Comparison of ENCODE assay signal across 27 cellular contexts in genomic region chr11:19879309-19880087, GRCh38.
DNase-seq lines count a peak whose midpoint lies in the region; ATAC-seq and TF ChIP-seq lines count a peak whose summit lies in the region.
"Had no signal": no experiment of that assay in that cellular context is flagged by ENCODE, and none has a peak within 500 bp of the region (broad histone marks: within the 10 kb centered on the region; RNA-seq: fewer than 3 reads in every experiment).

No MANE protein-coding gene starts in this region.

- no peak overlapping the region for H3K27ac Mint-ChIP-seq in activated naive CD4-positive, alpha-beta T cell treated with anti-CD3 and anti-CD28 coated beads, Interleukin-2, amount 50 U/mL, for 72 hours
- H3K27ac Mint-ChIP-seq: activated naive CD8-positive, alpha-beta T cell treated with anti-CD3 and anti-CD28 coated beads for 36 hours; CD8-positive, alpha-beta memory T cell; endodermal cell had no signal

- no peak overlapping the region for H3K4me3 ChIP-seq in heart left ventricle
- H3K4me3 ChIP-seq in ovary: no peak overlapping the region
- H3K4me3 ChIP-seq: cardiac muscle cell, esophagus muscularis mucosa, GM12878, hepatocyte, SJCRH30, transverse colon had no signal

- TF ChIP-seq CTCF in heart left ventricle (IDR thresholded peaks at IDR 0.05) (no peak), ovary (IDR thresholded peaks at IDR 0.05) (no peak)

- peak overlapping the region in 1 of 12 donors; percentile 5 for H3K27ac ChIP-seq in heart left ventricle
- no peak overlapping the region for H3K27ac ChIP-seq in ovary
- H3K27ac ChIP-seq: cardiac muscle cell, esophagus muscularis mucosa, foreskin keratinocyte, hepatocyte, SJCRH30, transverse colon, VCaP had no signal

- no peaks in the 10 kb centered on the region for H3K36me3 Mint-ChIP-seq in activated naive CD4-positive, alpha-beta T cell treated with anti-CD3 and anti-CD28 coated beads, Interleukin-2, amount 50 U/mL, for 72 hours
- H3K36me3 Mint-ChIP-seq: activated naive CD8-positive, alpha-beta T cell treated with anti-CD3 and anti-CD28 coated beads for 36 hours; CD8-positive, alpha-beta memory T cell had no signal

- peak; percentile 89 to 91 (median 90) for ATAC-seq in heart left ventricle
- ATAC-seq in activated naive CD4-positive, alpha-beta T cell treated with anti-CD3 and anti-CD28 coated beads, Interleukin-2, amount 50 U/mL, for 72 hours: no peak
- ATAC-seq: foreskin keratinocyte had no signal

- no peaks in the 10 kb centered on the region for H3K9me3 Mint-ChIP-seq in activated naive CD4-positive, alpha-beta T cell treated with anti-CD3 and anti-CD28 coated beads, Interleukin-2, amount 50 U/mL, for 72 hours
- H3K9me3 Mint-ChIP-seq: activated naive CD8-positive, alpha-beta T cell treated with anti-CD3 and anti-CD28 coated beads for 36 hours; CD8-positive, alpha-beta memory T cell; endodermal cell; IgD-negative memory B cell had no signal

- TF ChIP-seq EP300 in ovary (IDR thresholded peaks at IDR 0.05): no peak

- DNase-seq in NCI-H1105 (lab: John Stamatoyannopoulos, UW) (peak; percentile 54), SK-MEL-5 (ENCODE audit: low read depth, low spot score) (peak; percentile 28), heart left ventricle (peak in 4 of 5 donors; percentile 28 to 73 (median 50)), pons (ENCODE audit: low spot score) (peak; percentile 31), ovary (no peak), SHP77 (lab: John Stamatoyannopoulos, UW) (no peak), NK-92 (lab: John Stamatoyannopoulos, UW; ENCODE audit: unreplicated experiment) (no peak)
- DNase-seq in activated naive CD4-positive, alpha-beta T cell treated with anti-CD3 and anti-CD28 coated beads, Interleukin-2, amount 50 U/mL, for 72 hours (ENCODE audit: low spot score in 2 of 2): no peak
- DNase-seq: activated CD4-positive, alpha-beta T cell treated with anti-CD3 and anti-CD28 coated beads for 48 hours; activated naive CD8-positive, alpha-beta T cell treated with anti-CD3 and anti-CD28 coated beads for 36 hours; CD8-positive, alpha-beta memory T cell; cortex of kidney; DMS 273 treated with DMSO at 0.1 percent for 48 hours; endodermal cell; foreskin keratinocyte; NCI-H187; SJCRH30; stimulated activated CD4-positive, alpha-beta T cell treated with anti-CD3 and anti-CD28 coated beads, Interleukin-15, amount 100 ng/mL, for 24 hours; stimulated activated CD4-positive, alpha-beta T cell treated with anti-CD3 and anti-CD28 coated beads, Interleukin-4, amount 100 ng/mL, for 4 hours; T-helper 9 cell; transverse colon had no signal

- H3K36me3 ChIP-seq in heart left ventricle: peaks cover 0 to 36% (median 2%) of the 10 kb centered on the region in 9 donors
- H3K36me3 ChIP-seq in ovary: no peaks in the 10 kb centered on the region
- H3K36me3 ChIP-seq: cardiac muscle cell, transverse colon had no signal

- H3K9me3 ChIP-seq in heart left ventricle (no peaks in the 10 kb centered on the region), ovary (no peaks in the 10 kb centered on the region)
- H3K9me3 ChIP-seq: esophagus muscularis mucosa, SJCRH30, transverse colon had no signal

- intact Hi-C loops in heart left ventricle (cut with DNase I) (loop anchor here in 1 of 10 donors (1.0 kb wide), 1 partner anchor 9 kb away; no protein-coding TSS in a partner anchor), ovary (cut with DNase I) (no loop called here)

- no peak for TF ChIP-seq POLR2A in heart left ventricle (IDR thresholded peaks at IDR 0.05)
- TF ChIP-seq POLR2A in ovary (IDR thresholded peaks at IDR 0.05): no peak

- no peaks in the 10 kb centered on the region for H3K27me3 ChIP-seq in heart left ventricle
- H3K27me3 ChIP-seq in ovary: no peaks in the 10 kb centered on the region
- H3K27me3 ChIP-seq: esophagus muscularis mucosa, hepatocyte, SJCRH30, transverse colon had no signal

- in situ Hi-C loops in SK-MEL-5 (cut with HindIII; ENCODE audit: low pct_unique_long_range_greater_than_20kb, low sequenced_read_pairs): no loop called here

- H3K4me1 ChIP-seq in heart left ventricle (peaks cover 0 to 36% (median 11%) of the 10 kb centered on the region in 12 donors), ovary (ENCODE audit: insufficient read depth) (no peaks in the 10 kb centered on the region)
- H3K4me1 ChIP-seq: foreskin keratinocyte had no signal

- 52 to 59% (median 56%) methylated on average over 16 of the region's 16 CpGs for WGBS in heart left ventricle, 4 donors
- WGBS in ovary, 3 donors: 83 to 95% (median 88%) methylated on average over 16 of the region's 16 CpGs

Comparison
In these comparisons a context has a peak if more than half of its experiments do, and no peak if none do; other contexts are left out.
1. DNase-seq: peak in NCI-H1105 (single experiment), SK-MEL-5 (single experiment), heart left ventricle (4 of 5) and pons (single experiment); none in activated naive CD4-positive, alpha-beta T cell treated with anti-CD3 and anti-CD28 coated beads, Interleukin-2, amount 50 U/mL, for 72 hours (0 of 2), ovary (0 of 5), SHP77 (0 of 2) and NK-92 (single experiment).
2. ATAC-seq: peak in heart left ventricle (4 of 4); none in activated naive CD4-positive, alpha-beta T cell treated with anti-CD3 and anti-CD28 coated beads, Interleukin-2, amount 50 U/mL, for 72 hours (0 of 2).